In the genomic region with DNA sequence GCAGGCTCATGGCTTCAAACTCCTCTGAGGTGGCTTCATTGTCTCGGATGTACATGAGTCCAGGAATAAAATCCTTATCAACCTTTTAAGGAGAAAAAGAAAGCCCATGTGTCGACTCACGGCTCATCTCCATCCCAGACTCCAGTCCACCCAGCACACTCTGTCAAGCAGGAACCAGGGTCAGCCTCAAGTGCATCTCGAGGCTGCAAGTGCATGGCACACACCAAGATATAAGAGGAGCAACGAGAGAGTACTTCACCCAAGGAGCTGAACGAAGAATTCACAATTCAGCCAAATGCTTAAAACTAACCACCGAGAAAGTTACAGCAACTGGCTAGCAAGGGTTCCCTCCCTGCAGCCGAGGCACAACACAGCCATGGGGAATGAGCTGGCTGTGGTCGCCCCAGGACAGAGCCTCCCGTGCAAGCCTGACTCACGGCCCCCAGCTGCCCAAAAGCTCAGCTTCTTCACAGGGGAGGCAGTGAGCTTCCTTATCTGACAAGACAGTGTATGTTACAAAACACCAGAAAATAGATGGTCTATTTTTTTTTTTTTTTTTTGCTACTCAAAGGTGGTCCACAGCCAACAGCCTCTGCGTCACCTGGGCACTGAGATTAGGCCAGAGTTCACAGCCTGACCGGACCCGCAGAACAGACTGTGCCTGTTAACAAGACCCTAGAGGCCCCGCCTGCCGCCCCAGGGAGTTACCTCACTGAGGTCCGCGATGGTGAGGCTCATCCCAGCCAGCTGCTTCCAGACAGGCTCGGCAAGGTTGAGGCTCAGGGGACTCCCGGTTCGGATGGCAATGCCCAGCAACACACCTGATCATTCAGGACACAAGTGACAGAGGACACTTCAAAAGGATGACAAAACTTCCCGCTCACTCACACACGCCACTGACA, we compare ENCODE assay signal across 31 cellular contexts. TPM values are rescaled to one million over a fixed set of nuclear protein-coding genes. Genes with fewer than 3 reads are reported as not detected.
DNase-seq lines count a peak whose midpoint lies in the region; ATAC-seq, FAIRE-seq and TF ChIP-seq lines count a peak whose summit lies in the region.
"Had no signal": no experiment of that assay in that cellular context is flagged by ENCODE, and none has a peak within 500 bp of the region (broad histone marks: within the 10 kb centered on the region; RNA-seq: fewer than 3 reads in every experiment).

No MANE protein-coding gene starts in this region.

- no peaks in the 10 kb centered on the region for H3K9me3 Mint-ChIP-seq in T-helper 2 cell treated with Interferon-gamma antibody and Interleukin-4, amounts not matched to agents 5 μg/mL and 100 μg/mL, for 36 hours
- H3K9me3 Mint-ChIP-seq in stimulated activated effector memory CD8-positive, alpha-beta T cell treated with anti-CD3 and anti-CD28 coated beads, Interleukin-12 subunit alpha, Interleukin-12 subunit beta, amount 100 ng/mL, for 72 hours = no peaks in the 10 kb centered on the region
- H3K9me3 Mint-ChIP-seq: activated CD8-positive, alpha-beta T cell treated with anti-CD3 and anti-CD28 coated beads for 36 hours; HFFc6; nephron progenitor cell; stimulated activated naive B cell treated with anti-CD40 and anti-IgM and Interleukin-4, amounts not matched to agents 10 μg/mL and 1 μg/mL and 100 μg/mL, for 72 hours had no signal

- intact Hi-C loops in dorsolateral prefrontal cortex (cut with DNase I) = no loop called here

- no peak for FAIRE-seq in HTR-8/SVneo (lab: Jason Lieb, UNC)

- peaks cover 87% of the 10 kb centered on the region for H3K36me3 ChIP-seq in adipocyte (ENCODE audit: control insufficient read depth, insufficient read depth, low read length, severe bottlenecking)
- H3K36me3 ChIP-seq in effector memory CD4-positive, alpha-beta T cell (ENCODE audit: control insufficient read depth, insufficient read depth, low read length) = peaks cover 35% of the 10 kb centered on the region

- no peaks in the 10 kb centered on the region for H3K9me3 ChIP-seq in adipocyte (ENCODE audit: control insufficient read depth, low read length)
- H3K9me3 ChIP-seq in effector memory CD4-positive, alpha-beta T cell (ENCODE audit: control insufficient read depth, low read length) = no peaks in the 10 kb centered on the region
- H3K9me3 ChIP-seq: heart left ventricle, testis had no signal

- H3K9ac ChIP-seq in adipocyte (ENCODE audit: low read length) = no peak overlapping the region
- H3K9ac ChIP-seq: KMS-11 had no signal

- H3K4me1 ChIP-seq in adipocyte (ENCODE audit: control insufficient read depth, insufficient read depth, low read length) = peaks cover 13% of the 10 kb centered on the region
- no peaks in the 10 kb centered on the region for H3K4me1 ChIP-seq in effector memory CD4-positive, alpha-beta T cell (ENCODE audit: control insufficient read depth, insufficient read depth, low read length, poor library complexity, severe bottlenecking)
- H3K4me1 ChIP-seq: heart left ventricle, testis had no signal

- H3K27me3 ChIP-seq in adipocyte (replicated peaks; ENCODE audit: control insufficient read depth, insufficient read depth, low read length) (no peaks in the 10 kb centered on the region), dorsolateral prefrontal cortex (no peaks in the 10 kb centered on the region)
- H3K27me3 ChIP-seq in effector memory CD4-positive, alpha-beta T cell (replicated peaks; ENCODE audit: control insufficient read depth, insufficient read depth, low read length, poor library complexity, severe bottlenecking) = no peaks in the 10 kb centered on the region
- H3K27me3 ChIP-seq: heart left ventricle, testis had no signal

- no peak for DNase-seq in T-helper 2 cell treated with Interferon-gamma antibody and Interleukin-4, amounts not matched to agents 5 μg/mL and 100 μg/mL, for 36 hours (ENCODE audit: low spot score)
- no peak for DNase-seq in T-helper 2 cell
- DNase-seq in adipocyte (ENCODE audit: low read depth) = peak; percentile 11
- peak; percentile 71 for DNase-seq in iris pigment epithelial cell (ENCODE audit: low read depth)
- DNase-seq in stimulated activated effector memory CD8-positive, alpha-beta T cell treated with anti-CD3 and anti-CD28 coated beads, Interleukin-12 subunit alpha, Interleukin-12 subunit beta, amount 100 ng/mL, for 72 hours (ENCODE audit: low spot score in 2 of 2) = no peak
- no peak for DNase-seq in dorsolateral prefrontal cortex
- DNase-seq in HTR-8/SVneo (ENCODE audit: insufficient read length, low spot score) = no peak
- DNase-seq in effector memory CD4-positive, alpha-beta T cell = no peak
- DNase-seq: activated CD8-positive, alpha-beta T cell treated with anti-CD3 and anti-CD28 coated beads for 36 hours; activated naive CD4-positive, alpha-beta T cell treated with anti-CD3 and anti-CD28 coated beads, Interleukin-2, amount 50 U/mL, for 16 hours; activated T-cell treated with anti-CD3 and anti-CD28 coated beads, Interleukin-2, amount 50 U/mL, for 48 hours; cortex of kidney; DND-41; HFFc6; midbrain; NCI-H1694 treated with DMSO at 0.1 percent for 48 hours; NCI-H774; nephron progenitor cell; stimulated activated CD4-positive, alpha-beta T cell treated with anti-CD3 and anti-CD28 coated beads, Interleukin-1b, Interleukin-23, amount 100 ng/mL, for 48 hours; stimulated activated naive B cell treated with anti-CD40 and anti-IgM and Interleukin-4, amounts not matched to agents 10 μg/mL and 1 μg/mL and 100 μg/mL, for 72 hours; SW 1271; testis had no signal

- ATAC-seq in stimulated activated effector memory CD8-positive, alpha-beta T cell treated with anti-CD3 and anti-CD28 coated beads, Interleukin-12 subunit alpha, Interleukin-12 subunit beta, amount 100 ng/mL, for 72 hours = no peak
- ATAC-seq: activated CD4-positive, CD25-positive, alpha-beta regulatory T cell treated with anti-CD3 and anti-CD28 coated beads, Interleukin-2, amount 50 U/mL, for 24 hours; activated CD8-positive, alpha-beta T cell treated with anti-CD3 and anti-CD28 coated beads for 36 hours; Right ventricle myocardium inferior; stimulated activated naive B cell treated with anti-CD40 and anti-IgM and Interleukin-4, amounts not matched to agents 10 μg/mL and 1 μg/mL and 100 μg/mL, for 72 hours had no signal

- no peak overlapping the region for H3K4me3 Mint-ChIP-seq in T-helper 2 cell treated with Interferon-gamma antibody and Interleukin-4, amounts not matched to agents 5 μg/mL and 100 μg/mL, for 36 hours
- no peak overlapping the region for H3K4me3 Mint-ChIP-seq in stimulated activated effector memory CD8-positive, alpha-beta T cell treated with anti-CD3 and anti-CD28 coated beads, Interleukin-12 subunit alpha, Interleukin-12 subunit beta, amount 100 ng/mL, for 72 hours
- H3K4me3 Mint-ChIP-seq: activated CD8-positive, alpha-beta T cell treated with anti-CD3 and anti-CD28 coated beads for 36 hours; B cell; HFFc6; nephron progenitor cell; stimulated activated naive B cell treated with anti-CD40 and anti-IgM and Interleukin-4, amounts not matched to agents 10 μg/mL and 1 μg/mL and 100 μg/mL, for 72 hours had no signal

- H3K4me1 Mint-ChIP-seq in T-helper 2 cell treated with Interferon-gamma antibody and Interleukin-4, amounts not matched to agents 5 μg/mL and 100 μg/mL, for 36 hours (ENCODE audit: low read depth) = no peaks in the 10 kb centered on the region
- H3K4me1 Mint-ChIP-seq in stimulated activated effector memory CD8-positive, alpha-beta T cell treated with anti-CD3 and anti-CD28 coated beads, Interleukin-12 subunit alpha, Interleukin-12 subunit beta, amount 100 ng/mL, for 72 hours = no peaks in the 10 kb centered on the region
- H3K4me1 Mint-ChIP-seq: B cell; stimulated activated naive B cell treated with anti-CD40 and anti-IgM and Interleukin-4, amounts not matched to agents 10 μg/mL and 1 μg/mL and 100 μg/mL, for 72 hours had no signal

- H3K27ac Mint-ChIP-seq in T-helper 2 cell treated with Interferon-gamma antibody and Interleukin-4, amounts not matched to agents 5 μg/mL and 100 μg/mL, for 36 hours = peak overlapping the region; percentile 57
- peak overlapping the region; percentile 27 for H3K27ac Mint-ChIP-seq in stimulated activated effector memory CD8-positive, alpha-beta T cell treated with anti-CD3 and anti-CD28 coated beads, Interleukin-12 subunit alpha, Interleukin-12 subunit beta, amount 100 ng/mL, for 72 hours
- H3K27ac Mint-ChIP-seq: activated CD8-positive, alpha-beta T cell treated with anti-CD3 and anti-CD28 coated beads for 36 hours; B cell; HFFc6; nephron progenitor cell; progenitor cell of endocrine pancreas; stimulated activated naive B cell treated with anti-CD40 and anti-IgM and Interleukin-4, amounts not matched to agents 10 μg/mL and 1 μg/mL and 100 μg/mL, for 72 hours had no signal

- no peak for TF ChIP-seq CTCF in dorsolateral prefrontal cortex (IDR thresholded peaks at IDR 0.05 in 54 of 56, conservative IDR thresholded peaks at IDR 0.05 in 2 of 56; ENCODE audit: low read depth in 1 of 56, partially characterized antibody in 56 of 56)

- no peak overlapping the region for H3K27ac ChIP-seq in dorsolateral prefrontal cortex
- no peak overlapping the region for H3K27ac ChIP-seq in effector memory CD4-positive, alpha-beta T cell (ENCODE audit: insufficient read depth, low read length, poor library complexity, severe bottlenecking)
- H3K27ac ChIP-seq: 22Rv1, heart left ventricle, KMS-11, testis had no signal

- H3K4me3 ChIP-seq in adipocyte (ENCODE audit: low read length) = no peak overlapping the region
- H3K4me3 ChIP-seq in dorsolateral prefrontal cortex = no peak overlapping the region
- H3K4me3 ChIP-seq in effector memory CD4-positive, alpha-beta T cell (ENCODE audit: insufficient read depth, low read depth, low read length, poor library complexity, severe bottlenecking) = no peak overlapping the region
- H3K4me3 ChIP-seq: heart left ventricle, testis had no signal

- peaks cover 27% of the 10 kb centered on the region for H3K36me3 Mint-ChIP-seq in T-helper 2 cell treated with Interferon-gamma antibody and Interleukin-4, amounts not matched to agents 5 μg/mL and 100 μg/mL, for 36 hours (ENCODE audit: low read depth)
- H3K36me3 Mint-ChIP-seq in stimulated activated effector memory CD8-positive, alpha-beta T cell treated with anti-CD3 and anti-CD28 coated beads, Interleukin-12 subunit alpha, Interleukin-12 subunit beta, amount 100 ng/mL, for 72 hours = peaks cover 62% of the 10 kb centered on the region

- no peaks in the 10 kb centered on the region for H3K27me3 Mint-ChIP-seq in T-helper 2 cell treated with Interferon-gamma antibody and Interleukin-4, amounts not matched to agents 5 μg/mL and 100 μg/mL, for 36 hours (ENCODE audit: low read depth)
- H3K27me3 Mint-ChIP-seq: activated CD8-positive, alpha-beta T cell treated with anti-CD3 and anti-CD28 coated beads for 36 hours; B cell; progenitor cell of endocrine pancreas; stimulated activated naive B cell treated with anti-CD40 and anti-IgM and Interleukin-4, amounts not matched to agents 10 μg/mL and 1 μg/mL and 100 μg/mL, for 72 hours had no signal

RNA-seq across cellular contexts. Expression of a gene that starts 15.9 kb away (rescaled TPM):
- 10 to 100 TPM in 1 of 120 experiments, 1 to 10 TPM in 119; 2.0 to 12.0 (median 6.1) TPM for total RNA-seq in dorsolateral prefrontal cortex
- total RNA-seq: activated CD8-positive, alpha-beta T cell treated with anti-CD3 and anti-CD28 coated beads for 36 hours; HFFc6; HT-29; OCI-LY7; Right ventricle myocardium inferior had no signal

Comparison
In these comparisons a context has a peak if more than half of its experiments do, and no peak if none do; other contexts are left out.
1. DNase-seq: peak in adipocyte (single experiment) and iris pigment epithelial cell (single experiment); none in T-helper 2 cell treated with Interferon-gamma antibody and Interleukin-4, amounts not matched to agents 5 μg/mL and 100 μg/mL, for 36 hours (single experiment), T-helper 2 cell (0 of 5), stimulated activated effector memory CD8-positive, alpha-beta T cell treated with anti-CD3 and anti-CD28 coated beads, Interleukin-12 subunit alpha, Interleukin-12 subunit beta, amount 100 ng/mL, for 72 hours (0 of 2), dorsolateral prefrontal cortex (0 of 10), HTR-8/SVneo (single experiment) and effector memory CD4-positive, alpha-beta T cell (0 of 3).